ENCODE assay signal across 1 cellular context in the genomic region with DNA sequence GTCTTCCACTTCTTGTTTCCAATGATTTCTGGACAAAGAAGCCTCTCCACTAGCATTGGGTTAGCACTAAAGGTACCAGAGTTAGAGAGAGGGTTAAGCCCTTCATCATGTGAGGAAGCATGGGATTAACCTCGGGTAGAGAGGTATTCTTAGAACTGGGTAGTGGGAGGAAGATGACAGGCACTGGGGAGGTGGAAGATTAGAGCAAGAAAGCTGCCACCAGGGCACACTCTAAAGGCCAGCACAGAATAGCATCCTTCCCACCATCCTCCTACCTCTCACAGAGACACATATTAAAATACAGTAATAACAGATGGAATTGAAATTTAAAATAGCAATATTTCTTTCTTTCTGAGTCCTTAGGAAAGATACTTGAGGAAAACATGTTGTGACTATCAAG.
TF ChIP-seq lines count a peak whose summit lies in the region.

No MANE protein-coding gene starts in this region.

TF ChIP-seq in WTC11, 78 proteins besides CTCF, POLR2A, EP300 and RAD21 (continued from another document):
- TF ChIP-seq, protein P1, sequence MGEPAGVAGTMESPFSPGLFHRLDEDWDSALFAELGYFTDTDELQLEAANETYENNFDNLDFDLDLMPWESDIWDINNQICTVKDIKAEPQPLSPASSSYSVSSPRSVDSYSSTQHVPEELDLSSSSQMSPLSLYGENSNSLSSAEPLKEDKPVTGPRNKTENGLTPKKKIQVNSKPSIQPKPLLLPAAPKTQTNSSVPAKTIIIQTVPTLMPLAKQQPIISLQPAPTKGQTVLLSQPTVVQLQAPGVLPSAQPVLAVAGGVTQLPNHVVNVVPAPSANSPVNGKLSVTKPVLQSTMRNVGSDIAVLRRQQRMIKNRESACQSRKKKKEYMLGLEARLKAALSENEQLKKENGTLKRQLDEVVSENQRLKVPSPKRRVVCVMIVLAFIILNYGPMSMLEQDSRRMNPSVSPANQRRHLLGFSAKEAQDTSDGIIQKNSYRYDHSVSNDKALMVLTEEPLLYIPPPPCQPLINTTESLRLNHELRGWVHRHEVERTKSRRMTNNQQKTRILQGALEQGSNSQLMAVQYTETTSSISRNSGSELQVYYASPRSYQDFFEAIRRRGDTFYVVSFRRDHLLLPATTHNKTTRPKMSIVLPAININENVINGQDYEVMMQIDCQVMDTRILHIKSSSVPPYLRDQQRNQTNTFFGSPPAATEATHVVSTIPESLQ (CRISPR knock-in tag; IDR thresholded peaks at IDR 0.05), result no peak
- TF ChIP-seq, protein P2, sequence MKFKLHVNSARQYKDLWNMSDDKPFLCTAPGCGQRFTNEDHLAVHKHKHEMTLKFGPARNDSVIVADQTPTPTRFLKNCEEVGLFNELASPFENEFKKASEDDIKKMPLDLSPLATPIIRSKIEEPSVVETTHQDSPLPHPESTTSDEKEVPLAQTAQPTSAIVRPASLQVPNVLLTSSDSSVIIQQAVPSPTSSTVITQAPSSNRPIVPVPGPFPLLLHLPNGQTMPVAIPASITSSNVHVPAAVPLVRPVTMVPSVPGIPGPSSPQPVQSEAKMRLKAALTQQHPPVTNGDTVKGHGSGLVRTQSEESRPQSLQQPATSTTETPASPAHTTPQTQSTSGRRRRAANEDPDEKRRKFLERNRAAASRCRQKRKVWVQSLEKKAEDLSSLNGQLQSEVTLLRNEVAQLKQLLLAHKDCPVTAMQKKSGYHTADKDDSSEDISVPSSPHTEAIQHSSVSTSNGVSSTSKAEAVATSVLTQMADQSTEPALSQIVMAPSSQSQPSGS (CRISPR knock-in tag; IDR thresholded peaks at IDR 0.05; ENCODE audit: borderline replicate concordance, low read depth), result no peak
- TF ChIP-seq ESRRA (CRISPR knock-in tag; IDR thresholded peaks at IDR 0.05; ENCODE audit: borderline replicate concordance), result no peak
- no peak for TF ChIP-seq TP53 (CRISPR knock-in tag; IDR thresholded peaks at IDR 0.05)
- no peak for TF ChIP-seq CREM (CRISPR knock-in tag; IDR thresholded peaks at IDR 0.05)
- TF ChIP-seq, protein P3, sequence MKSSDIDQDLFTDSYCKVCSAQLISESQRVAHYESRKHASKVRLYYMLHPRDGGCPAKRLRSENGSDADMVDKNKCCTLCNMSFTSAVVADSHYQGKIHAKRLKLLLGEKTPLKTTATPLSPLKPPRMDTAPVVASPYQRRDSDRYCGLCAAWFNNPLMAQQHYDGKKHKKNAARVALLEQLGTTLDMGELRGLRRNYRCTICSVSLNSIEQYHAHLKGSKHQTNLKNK (CRISPR knock-in tag; IDR thresholded peaks at IDR 0.05), result no peak
- TF ChIP-seq, protein P4, sequence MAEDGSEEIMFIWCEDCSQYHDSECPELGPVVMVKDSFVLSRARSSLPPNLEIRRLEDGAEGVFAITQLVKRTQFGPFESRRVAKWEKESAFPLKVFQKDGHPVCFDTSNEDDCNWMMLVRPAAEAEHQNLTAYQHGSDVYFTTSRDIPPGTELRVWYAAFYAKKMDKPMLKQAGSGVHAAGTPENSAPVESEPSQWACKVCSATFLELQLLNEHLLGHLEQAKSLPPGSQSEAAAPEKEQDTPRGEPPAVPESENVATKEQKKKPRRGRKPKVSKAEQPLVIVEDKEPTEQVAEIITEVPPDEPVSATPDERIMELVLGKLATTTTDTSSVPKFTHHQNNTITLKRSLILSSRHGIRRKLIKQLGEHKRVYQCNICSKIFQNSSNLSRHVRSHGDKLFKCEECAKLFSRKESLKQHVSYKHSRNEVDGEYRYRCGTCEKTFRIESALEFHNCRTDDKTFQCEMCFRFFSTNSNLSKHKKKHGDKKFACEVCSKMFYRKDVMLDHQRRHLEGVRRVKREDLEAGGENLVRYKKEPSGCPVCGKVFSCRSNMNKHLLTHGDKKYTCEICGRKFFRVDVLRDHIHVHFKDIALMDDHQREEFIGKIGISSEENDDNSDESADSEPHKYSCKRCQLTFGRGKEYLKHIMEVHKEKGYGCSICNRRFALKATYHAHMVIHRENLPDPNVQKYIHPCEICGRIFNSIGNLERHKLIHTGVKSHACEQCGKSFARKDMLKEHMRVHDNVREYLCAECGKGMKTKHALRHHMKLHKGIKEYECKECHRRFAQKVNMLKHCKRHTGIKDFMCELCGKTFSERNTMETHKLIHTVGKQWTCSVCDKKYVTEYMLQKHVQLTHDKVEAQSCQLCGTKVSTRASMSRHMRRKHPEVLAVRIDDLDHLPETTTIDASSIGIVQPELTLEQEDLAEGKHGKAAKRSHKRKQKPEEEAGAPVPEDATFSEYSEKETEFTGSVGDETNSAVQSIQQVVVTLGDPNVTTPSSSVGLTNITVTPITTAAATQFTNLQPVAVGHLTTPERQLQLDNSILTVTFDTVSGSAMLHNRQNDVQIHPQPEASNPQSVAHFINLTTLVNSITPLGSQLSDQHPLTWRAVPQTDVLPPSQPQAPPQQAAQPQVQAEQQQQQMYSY (CRISPR knock-in tag; IDR thresholded peaks at IDR 0.05), result no peak
- TF ChIP-seq TEAD4 (CRISPR knock-in tag; IDR thresholded peaks at IDR 0.05), result no peak
- no peak for TF ChIP-seq MYBL2 (CRISPR knock-in tag; IDR thresholded peaks at IDR 0.05)
- TF ChIP-seq ZNF219 (CRISPR knock-in tag; IDR thresholded peaks at IDR 0.05; ENCODE audit: borderline replicate concordance), result no peak
- TF ChIP-seq, protein P5, sequence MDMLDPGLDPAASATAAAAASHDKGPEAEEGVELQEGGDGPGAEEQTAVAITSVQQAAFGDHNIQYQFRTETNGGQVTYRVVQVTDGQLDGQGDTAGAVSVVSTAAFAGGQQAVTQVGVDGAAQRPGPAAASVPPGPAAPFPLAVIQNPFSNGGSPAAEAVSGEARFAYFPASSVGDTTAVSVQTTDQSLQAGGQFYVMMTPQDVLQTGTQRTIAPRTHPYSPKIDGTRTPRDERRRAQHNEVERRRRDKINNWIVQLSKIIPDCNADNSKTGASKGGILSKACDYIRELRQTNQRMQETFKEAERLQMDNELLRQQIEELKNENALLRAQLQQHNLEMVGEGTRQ (CRISPR knock-in tag; IDR thresholded peaks at IDR 0.05), result no peak
- TF ChIP-seq SMAD4 (CRISPR knock-in tag; IDR thresholded peaks at IDR 0.05), result no peak
